ENCODE assay signal across 1 cellular context in the genomic region with DNA sequence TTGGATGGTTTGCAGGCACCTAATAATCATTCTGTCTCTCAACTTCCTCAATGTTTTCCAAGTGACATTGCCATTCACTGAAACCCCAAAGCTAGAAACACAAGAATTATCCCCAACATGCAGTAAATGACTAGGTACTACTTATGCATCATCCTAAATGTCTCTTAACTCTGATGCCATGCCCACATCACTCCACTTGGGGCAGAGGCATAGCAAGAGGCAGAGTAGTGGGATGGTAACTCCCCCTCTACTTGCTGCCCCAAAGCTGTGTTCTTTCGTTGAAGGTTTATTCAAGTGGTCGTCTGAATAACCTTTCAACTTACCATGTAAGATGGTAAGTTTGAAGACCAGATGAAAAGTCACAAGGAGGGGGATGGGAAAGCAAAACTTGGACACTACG.
TF ChIP-seq lines count a peak whose summit lies in the region.

No MANE protein-coding gene starts in this region.

TF ChIP-seq in GM23338, 12 proteins besides CTCF, POLR2A, EP300 and RAD21 (continued from another document):
- TF ChIP-seq, protein P1, sequence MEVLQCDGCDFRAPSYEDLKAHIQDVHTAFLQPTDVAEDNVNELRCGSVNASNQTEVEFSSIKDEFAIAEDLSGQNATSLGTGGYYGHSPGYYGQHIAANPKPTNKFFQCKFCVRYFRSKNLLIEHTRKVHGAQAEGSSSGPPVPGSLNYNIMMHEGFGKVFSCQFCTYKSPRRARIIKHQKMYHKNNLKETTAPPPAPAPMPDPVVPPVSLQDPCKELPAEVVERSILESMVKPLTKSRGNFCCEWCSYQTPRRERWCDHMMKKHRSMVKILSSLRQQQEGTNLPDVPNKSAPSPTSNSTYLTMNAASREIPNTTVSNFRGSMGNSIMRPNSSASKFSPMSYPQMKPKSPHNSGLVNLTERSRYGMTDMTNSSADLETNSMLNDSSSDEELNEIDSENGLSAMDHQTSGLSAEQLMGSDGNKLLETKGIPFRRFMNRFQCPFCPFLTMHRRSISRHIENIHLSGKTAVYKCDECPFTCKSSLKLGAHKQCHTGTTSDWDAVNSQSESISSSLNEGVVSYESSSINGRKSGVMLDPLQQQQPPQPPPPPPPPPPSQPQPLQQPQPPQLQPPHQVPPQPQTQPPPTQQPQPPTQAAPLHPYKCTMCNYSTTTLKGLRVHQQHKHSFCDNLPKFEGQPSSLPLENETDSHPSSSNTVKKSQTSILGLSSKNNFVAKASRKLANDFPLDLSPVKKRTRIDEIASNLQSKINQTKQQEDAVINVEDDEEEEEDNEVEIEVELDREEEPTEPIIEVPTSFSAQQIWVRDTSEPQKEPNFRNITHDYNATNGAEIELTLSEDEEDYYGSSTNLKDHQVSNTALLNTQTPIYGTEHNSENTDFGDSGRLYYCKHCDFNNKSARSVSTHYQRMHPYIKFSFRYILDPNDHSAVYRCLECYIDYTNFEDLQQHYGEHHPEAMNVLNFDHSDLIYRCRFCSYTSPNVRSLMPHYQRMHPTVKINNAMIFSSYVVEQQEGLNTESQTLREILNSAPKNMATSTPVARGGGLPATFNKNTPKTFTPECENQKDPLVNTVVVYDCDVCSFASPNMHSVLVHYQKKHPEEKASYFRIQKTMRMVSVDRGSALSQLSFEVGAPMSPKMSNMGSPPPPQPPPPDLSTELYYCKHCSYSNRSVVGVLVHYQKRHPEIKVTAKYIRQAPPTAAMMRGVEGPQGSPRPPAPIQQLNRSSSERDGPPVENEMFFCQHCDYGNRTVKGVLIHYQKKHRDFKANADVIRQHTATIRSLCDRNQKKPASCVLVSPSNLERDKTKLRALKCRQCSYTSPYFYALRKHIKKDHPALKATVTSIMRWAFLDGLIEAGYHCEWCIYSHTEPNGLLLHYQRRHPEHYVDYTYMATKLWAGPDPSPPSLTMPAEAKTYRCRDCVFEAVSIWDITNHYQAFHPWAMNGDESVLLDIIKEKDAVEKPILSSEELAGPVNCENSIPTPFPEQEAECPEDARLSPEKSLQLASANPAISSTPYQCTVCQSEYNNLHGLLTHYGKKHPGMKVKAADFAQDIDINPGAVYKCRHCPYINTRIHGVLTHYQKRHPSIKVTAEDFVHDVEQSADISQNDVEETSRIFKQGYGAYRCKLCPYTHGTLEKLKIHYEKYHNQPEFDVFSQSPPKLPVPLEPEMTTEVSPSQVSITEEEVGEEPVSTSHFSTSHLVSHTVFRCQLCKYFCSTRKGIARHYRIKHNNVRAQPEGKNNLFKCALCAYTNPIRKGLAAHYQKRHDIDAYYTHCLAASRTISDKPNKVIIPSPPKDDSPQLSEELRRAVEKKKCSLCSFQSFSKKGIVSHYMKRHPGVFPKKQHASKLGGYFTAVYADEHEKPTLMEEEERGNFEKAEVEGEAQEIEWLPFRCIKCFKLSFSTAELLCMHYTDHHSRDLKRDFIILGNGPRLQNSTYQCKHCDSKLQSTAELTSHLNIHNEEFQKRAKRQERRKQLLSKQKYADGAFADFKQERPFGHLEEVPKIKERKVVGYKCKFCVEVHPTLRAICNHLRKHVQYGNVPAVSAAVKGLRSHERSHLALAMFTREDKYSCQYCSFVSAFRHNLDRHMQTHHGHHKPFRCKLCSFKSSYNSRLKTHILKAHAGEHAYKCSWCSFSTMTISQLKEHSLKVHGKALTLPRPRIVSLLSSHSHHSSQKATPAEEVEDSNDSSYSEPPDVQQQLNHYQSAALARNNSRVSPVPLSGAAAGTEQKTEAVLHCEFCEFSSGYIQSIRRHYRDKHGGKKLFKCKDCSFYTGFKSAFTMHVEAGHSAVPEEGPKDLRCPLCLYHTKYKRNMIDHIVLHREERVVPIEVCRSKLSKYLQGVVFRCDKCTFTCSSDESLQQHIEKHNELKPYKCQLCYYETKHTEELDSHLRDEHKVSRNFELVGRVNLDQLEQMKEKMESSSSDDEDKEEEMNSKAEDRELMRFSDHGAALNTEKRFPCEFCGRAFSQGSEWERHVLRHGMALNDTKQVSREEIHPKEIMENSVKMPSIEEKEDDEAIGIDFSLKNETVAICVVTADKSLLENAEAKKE (CRISPR knock-in tag; IDR thresholded peaks at IDR 0.05) = no peak
- TF ChIP-seq, protein P2, sequence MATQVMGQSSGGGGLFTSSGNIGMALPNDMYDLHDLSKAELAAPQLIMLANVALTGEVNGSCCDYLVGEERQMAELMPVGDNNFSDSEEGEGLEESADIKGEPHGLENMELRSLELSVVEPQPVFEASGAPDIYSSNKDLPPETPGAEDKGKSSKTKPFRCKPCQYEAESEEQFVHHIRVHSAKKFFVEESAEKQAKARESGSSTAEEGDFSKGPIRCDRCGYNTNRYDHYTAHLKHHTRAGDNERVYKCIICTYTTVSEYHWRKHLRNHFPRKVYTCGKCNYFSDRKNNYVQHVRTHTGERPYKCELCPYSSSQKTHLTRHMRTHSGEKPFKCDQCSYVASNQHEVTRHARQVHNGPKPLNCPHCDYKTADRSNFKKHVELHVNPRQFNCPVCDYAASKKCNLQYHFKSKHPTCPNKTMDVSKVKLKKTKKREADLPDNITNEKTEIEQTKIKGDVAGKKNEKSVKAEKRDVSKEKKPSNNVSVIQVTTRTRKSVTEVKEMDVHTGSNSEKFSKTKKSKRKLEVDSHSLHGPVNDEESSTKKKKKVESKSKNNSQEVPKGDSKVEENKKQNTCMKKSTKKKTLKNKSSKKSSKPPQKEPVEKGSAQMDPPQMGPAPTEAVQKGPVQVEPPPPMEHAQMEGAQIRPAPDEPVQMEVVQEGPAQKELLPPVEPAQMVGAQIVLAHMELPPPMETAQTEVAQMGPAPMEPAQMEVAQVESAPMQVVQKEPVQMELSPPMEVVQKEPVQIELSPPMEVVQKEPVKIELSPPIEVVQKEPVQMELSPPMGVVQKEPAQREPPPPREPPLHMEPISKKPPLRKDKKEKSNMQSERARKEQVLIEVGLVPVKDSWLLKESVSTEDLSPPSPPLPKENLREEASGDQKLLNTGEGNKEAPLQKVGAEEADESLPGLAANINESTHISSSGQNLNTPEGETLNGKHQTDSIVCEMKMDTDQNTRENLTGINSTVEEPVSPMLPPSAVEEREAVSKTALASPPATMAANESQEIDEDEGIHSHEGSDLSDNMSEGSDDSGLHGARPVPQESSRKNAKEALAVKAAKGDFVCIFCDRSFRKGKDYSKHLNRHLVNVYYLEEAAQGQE (IDR thresholded peaks at IDR 0.05; ENCODE audit: unreplicated experiment) = no peak
- TF ChIP-seq ZNF114 (CRISPR knock-in tag; IDR thresholded peaks at IDR 0.05) (no peak), NANOG (IDR thresholded peaks at IDR 0.05; ENCODE audit: borderline replicate concordance) (no peak), EZH2phosphoT487 (IDR thresholded peaks at IDR 0.05; ENCODE audit: unreplicated experiment) (no peak), CREB1 (CRISPR knock-in tag; IDR thresholded peaks at IDR 0.05; ENCODE audit: low read depth) (no peak), ZNF331 (CRISPR knock-in tag; IDR thresholded peaks at IDR 0.05; ENCODE audit: low read depth) (no peak)
TF ChIP-seq in GM23338: peak in this region for 0.
